In genomic region chr1:161047436-161048420, GRCh38 we compare ENCODE assay signal across 12 cellular contexts. TPM values are rescaled to one million over a fixed set of nuclear protein-coding genes. Genes with fewer than 3 reads are reported as not detected.
DNase-seq lines count a peak whose midpoint lies in the region; ATAC-seq and TF ChIP-seq lines count a peak whose summit lies in the region.
"Had no signal": no experiment of that assay in that cellular context is flagged by ENCODE, and none has a peak within 500 bp of the region (broad histone marks: within the 10 kb centered on the region; RNA-seq: fewer than 3 reads in every experiment).

No MANE protein-coding gene starts in this region.

- CTCF ChIA-PET in activated CD8-positive, alpha-beta memory T cell treated with anti-CD3 and anti-CD28 coated beads, Interleukin-2, amount 10 ng/mL, durations not matched to agents 7 days and 5 days (lab: Charles Lee): interaction anchor here (1.0 to 5.2 kb wide), 8 partner anchors 9 to 178 kb away, joined by 3 to 58 read pairs (median 4); partner anchors contain the start of genes ARHGAP30, KLHDC9, TOMM40L and TSTD1
- CTCF ChIA-PET in PC-9 (lab: Charles Lee): interaction anchor here (0.6 kb wide), 1 partner anchor 54 kb away, joined by 9 read pairs; no protein-coding TSS in a partner anchor

- H3K36me3 ChIP-seq in PC-9 (ENCODE audit: low read depth): no peaks in the 10 kb centered on the region; the same call in 1 of the 2 replicates
- H3K36me3 ChIP-seq: breast epithelium had no signal

- peaks cover 16% of the 10 kb centered on the region for H3K9me3 ChIP-seq in PC-9 (ENCODE audit: insufficient read depth, low read depth)
- H3K9me3 ChIP-seq: breast epithelium had no signal

- no peak for DNase-seq in activated CD8-positive, alpha-beta memory T cell treated with anti-CD3 and anti-CD28 coated beads, Interleukin-2, amount 10 ng/mL, durations not matched to agents 7 days and 5 days
- no peak for DNase-seq in activated CD8-positive, alpha-beta memory T cell treated with anti-CD3 and anti-CD28 coated beads for 24 hours
- no peak for DNase-seq in PC-9
- DNase-seq in epidermal melanocyte (ENCODE audit: insufficient read length, low spot score): peak; percentile 1
- no peak for DNase-seq in stimulated activated effector memory CD8-positive, alpha-beta T cell treated with anti-CD3 and anti-CD28 coated beads, Interleukin-12 subunit alpha, Interleukin-12 subunit beta, amount 100 ng/mL, for 72 hours (ENCODE audit: low spot score in 2 of 2)
- DNase-seq in effector CD8-positive, alpha-beta T cell (lab: John Stamatoyannopoulos, UW): no peak
- DNase-seq in left colon: no peak
- DNase-seq in Ammon's horn (ENCODE audit: low spot score): no peak
- DNase-seq: hypothalamus, mesendoderm had no signal

- H3K4me2 ChIP-seq in PC-9: no peak overlapping the region

- POLR2A ChIA-PET in PC-9 (lab: Charles Lee; ENCODE audit: unreplicated experiment): no interaction called here

- H3K36me3 Mint-ChIP-seq in activated CD8-positive, alpha-beta memory T cell treated with anti-CD3 and anti-CD28 coated beads, Interleukin-2, amount 10 ng/mL, durations not matched to agents 7 days and 5 days: peaks cover 57% of the 10 kb centered on the region
- H3K36me3 Mint-ChIP-seq in stimulated activated effector memory CD8-positive, alpha-beta T cell treated with anti-CD3 and anti-CD28 coated beads, Interleukin-12 subunit alpha, Interleukin-12 subunit beta, amount 100 ng/mL, for 72 hours: peaks cover 94% of the 10 kb centered on the region

- H4K20me1 ChIP-seq in PC-9 (ENCODE audit: insufficient read depth): no peaks in the 10 kb centered on the region

- H3K27ac ChIP-seq in PC-9: no peak overlapping the region

- BruUV-seq in PC-9 (replicated peaks; lab: Mats Ljungman, UMichigan): no TSS peak

- H3K4me1 ChIP-seq in PC-9 (replicated peaks; ENCODE audit: insufficient read depth): peaks cover 15% of the 10 kb centered on the region
- H3K4me1 ChIP-seq: breast epithelium had no signal

- intact Hi-C loops in PC-9 (cut with micrococcal nuclease; ENCODE audit: unreplicated experiment) (no loop called here), left colon (cut with DNase I, micrococcal nuclease) (no loop called here)

- H3K4me3 Mint-ChIP-seq in activated CD8-positive, alpha-beta memory T cell treated with anti-CD3 and anti-CD28 coated beads, Interleukin-2, amount 10 ng/mL, durations not matched to agents 7 days and 5 days: no peak overlapping the region
- H3K4me3 Mint-ChIP-seq in stimulated activated effector memory CD8-positive, alpha-beta T cell treated with anti-CD3 and anti-CD28 coated beads, Interleukin-12 subunit alpha, Interleukin-12 subunit beta, amount 100 ng/mL, for 72 hours: peak overlapping the region; percentile 85

- no peaks in the 10 kb centered on the region for H3K27me3 ChIP-seq in PC-9 (ENCODE audit: insufficient read depth, low read depth)
- H3K27me3 ChIP-seq: breast epithelium had no signal

- no peak for ATAC-seq in activated CD8-positive, alpha-beta memory T cell treated with anti-CD3 and anti-CD28 coated beads, Interleukin-2, amount 10 ng/mL, durations not matched to agents 7 days and 5 days
- no peak for ATAC-seq in stimulated activated effector memory CD8-positive, alpha-beta T cell treated with anti-CD3 and anti-CD28 coated beads, Interleukin-12 subunit alpha, Interleukin-12 subunit beta, amount 100 ng/mL, for 72 hours
- no peak for ATAC-seq in left colon
- ATAC-seq: sciatic nerve had no signal

- no peaks in the 10 kb centered on the region for H3K9me3 Mint-ChIP-seq in activated CD8-positive, alpha-beta memory T cell treated with anti-CD3 and anti-CD28 coated beads, Interleukin-2, amount 10 ng/mL, durations not matched to agents 7 days and 5 days (ENCODE audit: low read depth)
- no peaks in the 10 kb centered on the region for H3K9me3 Mint-ChIP-seq in stimulated activated effector memory CD8-positive, alpha-beta T cell treated with anti-CD3 and anti-CD28 coated beads, Interleukin-12 subunit alpha, Interleukin-12 subunit beta, amount 100 ng/mL, for 72 hours

- no peak overlapping the region for H2AFZ ChIP-seq in PC-9

- H3K27ac Mint-ChIP-seq in activated CD8-positive, alpha-beta memory T cell treated with anti-CD3 and anti-CD28 coated beads, Interleukin-2, amount 10 ng/mL, durations not matched to agents 7 days and 5 days: peak overlapping the region; percentile 99
- peak overlapping the region; percentile 99 for H3K27ac Mint-ChIP-seq in stimulated activated effector memory CD8-positive, alpha-beta T cell treated with anti-CD3 and anti-CD28 coated beads, Interleukin-12 subunit alpha, Interleukin-12 subunit beta, amount 100 ng/mL, for 72 hours

- no peaks in the 10 kb centered on the region for H3K9me2 ChIP-seq in PC-9 (ENCODE audit: insufficient read depth)

- no peaks in the 10 kb centered on the region for H3K27me3 Mint-ChIP-seq in activated CD8-positive, alpha-beta memory T cell treated with anti-CD3 and anti-CD28 coated beads, Interleukin-2, amount 10 ng/mL, durations not matched to agents 7 days and 5 days

- peaks cover 21% of the 10 kb centered on the region for H3K79me2 ChIP-seq in PC-9 (ENCODE audit: low read depth)

- H3K4me1 Mint-ChIP-seq in activated CD8-positive, alpha-beta memory T cell treated with anti-CD3 and anti-CD28 coated beads, Interleukin-2, amount 10 ng/mL, durations not matched to agents 7 days and 5 days: peaks cover 52% of the 10 kb centered on the region
- peaks cover 59% of the 10 kb centered on the region for H3K4me1 Mint-ChIP-seq in stimulated activated effector memory CD8-positive, alpha-beta T cell treated with anti-CD3 and anti-CD28 coated beads, Interleukin-12 subunit alpha, Interleukin-12 subunit beta, amount 100 ng/mL, for 72 hours

- H3K4me3 ChIP-seq in PC-9: peak overlapping the region; percentile 66; the same call in 1 of the 2 replicates
- H3K4me3 ChIP-seq: breast epithelium had no signal

- H3F3A ChIP-seq in PC-9 (ENCODE audit: insufficient read depth, low read depth): peaks cover 3% of the 10 kb centered on the region; the same call in 1 of the 2 replicates

- no peak for TF ChIP-seq CTCF in PC-9 (conservative IDR thresholded peaks at IDR 0.05)

RNA-seq across cellular contexts. Expression of gene USF1, which starts 2.0 kb away (rescaled TPM):
- 10 to 100 TPM; 75.4 to 90.1 TPM for total RNA-seq in activated CD8-positive, alpha-beta memory T cell treated with anti-CD3 and anti-CD28 coated beads, Interleukin-2, amount 10 ng/mL, durations not matched to agents 7 days and 5 days
- 34.8 and 43.2 TPM in 2 replicates for total RNA-seq in PC-9 (2021)
- total RNA-seq in left colon: 10 to 100 TPM; 67.4 to 72.4 TPM

RNA-seq across cellular contexts. Expression of gene TSTD1, which starts 9.0 kb away (rescaled TPM):
- 10 to 100 TPM; 62.8 TPM for total RNA-seq in activated CD8-positive, alpha-beta memory T cell treated with anti-CD3 and anti-CD28 coated beads, Interleukin-2, amount 10 ng/mL, durations not matched to agents 7 days and 5 days
- total RNA-seq in PC-9 (2021) (51.4 and 70.8 TPM in 2 replicates), left colon (100 to 1,000 TPM in 1 of 2 donors, 10 to 100 TPM in 1; 92.1 to 120 TPM)

RNA-seq across cellular contexts. Expression of gene ARHGAP30, which starts 22.0 kb away (rescaled TPM):
- 100 to 1,000 TPM; 260 to 273 TPM for total RNA-seq in activated CD8-positive, alpha-beta memory T cell treated with anti-CD3 and anti-CD28 coated beads, Interleukin-2, amount 10 ng/mL, durations not matched to agents 7 days and 5 days
- 0.46 and 0.65 TPM in 2 replicates for total RNA-seq in PC-9 (2021)
- 1 to 10 TPM; 2.7 to 8.7 TPM for total RNA-seq in left colon

RNA-seq across cellular contexts. Expression of gene F11R, which starts 26.8 kb away (rescaled TPM):
- 10 to 100 TPM; 13.5 to 14.0 TPM for total RNA-seq in activated CD8-positive, alpha-beta memory T cell treated with anti-CD3 and anti-CD28 coated beads, Interleukin-2, amount 10 ng/mL, durations not matched to agents 7 days and 5 days
- total RNA-seq in PC-9 (2021) (99.9 and 117 TPM in 2 replicates), left colon (100 to 1,000 TPM; 145 to 202 TPM)

RNA-seq across cellular contexts. Expression of gene NECTIN4, which starts 41.6 kb away (rescaled TPM):
- under 1 TPM; 0.12 TPM for total RNA-seq in activated CD8-positive, alpha-beta memory T cell treated with anti-CD3 and anti-CD28 coated beads, Interleukin-2, amount 10 ng/mL, durations not matched to agents 7 days and 5 days
- total RNA-seq in PC-9 (2021) (8.8 and 9.0 TPM in 2 replicates), left colon (1 to 10 TPM; 3.0 to 6.1 TPM)

Comparison
In these comparisons a context has a peak if more than half of its experiments do, and no peak if none do; other contexts are left out.
1. RNA of gene ARHGAP30, which starts 22.0 kb away (total RNA-seq): 260 to 273 TPM in activated CD8-positive, alpha-beta memory T cell treated with anti-CD3 and anti-CD28 coated beads, Interleukin-2, amount 10 ng/mL, durations not matched to agents 7 days and 5 days; 2.7 to 8.7 TPM in left colon and 0.46 to 0.65 TPM in PC-9; every median in the first group is over 10 times any median in the second.